Comparison of ENCODE assay signal across 21 cellular contexts in the genomic region with DNA sequence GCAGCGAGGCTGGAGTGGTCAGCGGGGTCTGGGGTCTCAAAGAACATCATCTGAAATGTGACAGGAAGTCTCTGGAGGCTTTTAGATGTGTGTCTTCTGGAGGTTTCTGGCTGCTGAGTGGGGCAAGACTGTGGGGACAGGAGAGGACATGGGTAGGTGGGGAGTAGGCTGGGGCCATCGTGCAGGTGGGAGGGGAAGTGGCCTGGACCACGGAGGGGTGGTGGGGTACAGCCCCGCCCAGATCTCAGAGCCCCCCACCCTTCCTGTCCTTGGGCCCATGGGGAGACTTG. TPM values are rescaled to one million over a fixed set of nuclear protein-coding genes. Genes with fewer than 3 reads are reported as not detected.
"Had no signal": no experiment of that assay in that cellular context is flagged by ENCODE, and none has a peak within 500 bp of the region (broad histone marks: within the 10 kb centered on the region; RNA-seq: fewer than 3 reads in every experiment).

No MANE protein-coding gene starts in this region.

- H3K27me3 Mint-ChIP-seq: activated CD4-positive, alpha-beta T cell treated with anti-CD3 and anti-CD28 coated beads, Interleukin-2, amount 10 ng/mL, durations not matched to agents 24 days and 14 days; progenitor cell of endocrine pancreas; T-cell had no signal

- H3K27ac Mint-ChIP-seq: activated CD4-positive, alpha-beta T cell treated with anti-CD3 and anti-CD28 coated beads, Interleukin-2, amount 10 ng/mL, durations not matched to agents 24 days and 14 days; progenitor cell of endocrine pancreas; T-cell had no signal

- H3K4me3 Mint-ChIP-seq: activated CD4-positive, alpha-beta T cell treated with anti-CD3 and anti-CD28 coated beads, Interleukin-2, amount 10 ng/mL, durations not matched to agents 24 days and 14 days; T-cell had no signal

- DNase-seq: activated CD4-positive, alpha-beta T cell treated with anti-CD3 and anti-CD28 coated beads, Interleukin-2, amount 10 ng/mL, durations not matched to agents 24 days and 14 days; activated CD4-positive, CD25-positive, alpha-beta regulatory T cell; activated gamma-delta T cell; cortex of kidney; kidney; left lung; mammary epithelial cell; stomach; T-cell; trophoblast cell had no signal

- H3K9me3 Mint-ChIP-seq: activated CD4-positive, alpha-beta T cell treated with anti-CD3 and anti-CD28 coated beads, Interleukin-2, amount 10 ng/mL, durations not matched to agents 24 days and 14 days; neural crest cell; T-cell had no signal

- H3K27ac ChIP-seq: ascending aorta, gastroesophageal sphincter, heart left ventricle, left lung, skin epidermis, stomach, vagina had no signal

- ATAC-seq: esophagus mucosa, gastroesophageal sphincter, left lung, T-cell had no signal

RNA-seq across cellular contexts. Expression of a gene that starts 30.6 kb away (rescaled TPM):
- total RNA-seq: activated CD4-positive, alpha-beta T cell treated with anti-CD3 and anti-CD28 coated beads, Interleukin-2, amount 10 ng/mL, durations not matched to agents 24 days and 14 days; ascending aorta; esophagus mucosa; gastroesophageal sphincter; heart left ventricle; kidney; left lung; mammary epithelial cell; myocyte; neural crest cell; osteoblast; progenitor cell of endocrine pancreas; stomach; T-cell; temporal lobe; vagina had no signal
